Comparison of ENCODE assay signal across 8 cellular contexts in genomic region chr5:36876965-36877666, GRCh38. TPM values are rescaled to one million over a fixed set of nuclear protein-coding genes. Genes with fewer than 3 reads are reported as not detected.
DNase-seq lines count a peak whose midpoint lies in the region; ATAC-seq and TF ChIP-seq lines count a peak whose summit lies in the region.

No MANE protein-coding gene starts in this region.

- peak overlapping the region; percentile 93 for H3K27ac Mint-ChIP-seq in activated B cell treated with CpG ODN at 0.5 μM for 24 hours
- peak overlapping the region; percentile 98 for H3K27ac Mint-ChIP-seq in central memory CD8-positive, alpha-beta T cell (ENCODE audit: low read depth)

- H3K4me3 ChIP-seq in GM12864 (ENCODE audit: low read depth, low read length), result peak overlapping the region; percentile 80

- CTCF ChIA-PET in activated B cell treated with CpG ODN at 0.5 μM for 24 hours (lab: Charles Lee), result interaction anchor here (1.1 kb wide), 1 partner anchor 70 kb away, joined by 3 read pairs; no protein-coding TSS in a partner anchor

- peaks cover 20% of the 10 kb centered on the region for H3K36me3 Mint-ChIP-seq in activated B cell treated with CpG ODN at 0.5 μM for 24 hours (ENCODE audit: low read depth)
- peaks cover 30% of the 10 kb centered on the region for H3K36me3 Mint-ChIP-seq in central memory CD8-positive, alpha-beta T cell (ENCODE audit: insufficient read depth)

- peak; percentile 27 for ATAC-seq in HG02840 (IDR thresholded peaks at IDR 0.05; ENCODE audit: low FRiP score, unreplicated experiment)
- ATAC-seq in activated B cell treated with CpG ODN at 0.5 μM for 24 hours (ENCODE audit: low read depth), result peak; percentile 29
- peak; percentile 15 for ATAC-seq in central memory CD8-positive, alpha-beta T cell (replicated peaks; ENCODE audit: extremely low read depth, poor library complexity, severe bottlenecking)

- TF ChIP-seq CTCF in GM12864 (IDR thresholded peaks at IDR 0.05; ENCODE audit: low read depth, low read length, missing control alignments) (no peak), activated B cell treated with CpG ODN at 0.5 μM for 24 hours (IDR thresholded peaks at IDR 0.05) (no peak)

- POLR2A ChIA-PET in activated B cell treated with CpG ODN at 0.5 μM for 24 hours (lab: Charles Lee), result interaction anchor here (1.2 to 4.6 kb wide), 8 partner anchors 9 to 635 kb away, joined by 3 to 45 read pairs (median 6); partner anchors contain the start of genes NADK2 and NUP155

- no peaks in the 10 kb centered on the region for H3K9me3 Mint-ChIP-seq in activated B cell treated with CpG ODN at 0.5 μM for 24 hours
- H3K9me3 Mint-ChIP-seq in central memory CD8-positive, alpha-beta T cell, result no peaks in the 10 kb centered on the region

- intact Hi-C loops in activated B cell treated with CpG ODN at 0.5 μM for 24 hours (cut with micrococcal nuclease), result loop anchor here (1.0 to 10.0 kb wide), 11 partner anchors 8 to 1950 kb away; partner anchors contain the start of genes DNAJC21, LMBRD2 and NUP155

- DNase-seq in GM12864 (ENCODE audit: low read depth) (no peak), NCI-H2029 treated with DMSO at 0.1 percent for 48 hours (lab: John Stamatoyannopoulos, UW) (peak; percentile 22), activated B cell treated with CpG ODN at 0.5 μM for 24 hours (peak; percentile 68), kidney glomerular epithelial cell (lab: John Stamatoyannopoulos, UW) (peak; percentile 47), GM19238 (ENCODE audit: insufficient read length, low spot score) (no peak)
- peak; percentile 29 to 44 for DNase-seq in central memory CD8-positive, alpha-beta T cell (ENCODE audit: low spot score in 2 of 2)
- DNase-seq in stimulated activated CD4-positive, alpha-beta T cell treated with anti-CD3 and anti-CD28 coated beads, Interleukin-1b, Interleukin-23, amount 100 ng/mL, for 1 hour (ENCODE audit: low read depth in 2 of 2), result peak; percentile 14 to 35

- H3K27me3 Mint-ChIP-seq in activated B cell treated with CpG ODN at 0.5 μM for 24 hours, result no peaks in the 10 kb centered on the region
- H3K27me3 Mint-ChIP-seq in central memory CD8-positive, alpha-beta T cell, result no peaks in the 10 kb centered on the region

- peaks cover 52% of the 10 kb centered on the region for H3K4me1 Mint-ChIP-seq in activated B cell treated with CpG ODN at 0.5 μM for 24 hours
- H3K4me1 Mint-ChIP-seq in central memory CD8-positive, alpha-beta T cell, result peaks cover 49% of the 10 kb centered on the region

- H3K4me3 Mint-ChIP-seq in activated B cell treated with CpG ODN at 0.5 μM for 24 hours, result peak overlapping the region; percentile 93
- peak overlapping the region; percentile 85 for H3K4me3 Mint-ChIP-seq in central memory CD8-positive, alpha-beta T cell

RNA-seq across cellular contexts. Expression of gene NIPBL, which starts 0.5 kb away (rescaled TPM):
- 75.2 and 82.5 TPM in 2 replicates for total RNA-seq in activated B cell treated with CpG ODN at 0.5 μM for 24 hours

Comparison
In these comparisons a context has a peak if more than half of its experiments do, and no peak if none do; other contexts are left out.
1. DNase-seq: peak in NCI-H2029 treated with DMSO at 0.1 percent for 48 hours (single experiment), activated B cell treated with CpG ODN at 0.5 μM for 24 hours (single experiment), central memory CD8-positive, alpha-beta T cell (2 of 2), kidney glomerular epithelial cell (single experiment) and stimulated activated CD4-positive, alpha-beta T cell treated with anti-CD3 and anti-CD28 coated beads, Interleukin-1b, Interleukin-23, amount 100 ng/mL, for 1 hour (2 of 2); none in GM12864 (single experiment) and GM19238 (single experiment).
2. Peak in every context shown above with its lines, with median percentiles within 50 percentile points of each other: ATAC-seq.